Comparison of ENCODE assay signal across 8 cellular contexts in genomic region chr1:234065794-234066447, GRCh38.
DNase-seq lines count a peak whose midpoint lies in the region; ATAC-seq, FAIRE-seq and TF ChIP-seq lines count a peak whose summit lies in the region.

No MANE protein-coding gene starts in this region.

- no peak overlapping the region for H3K27ac Mint-ChIP-seq in activated CD8-positive, alpha-beta T cell treated with anti-CD3 and anti-CD28 coated beads, Interleukin-2, amount 10 ng/mL, durations not matched to agents 7 days and 5 days

- POLR2A ChIA-PET in activated CD8-positive, alpha-beta T cell treated with anti-CD3 and anti-CD28 coated beads, Interleukin-2, amount 10 ng/mL, durations not matched to agents 7 days and 5 days (lab: Charles Lee), result no interaction called here
- POLR2A ChIA-PET in H1 (lab: Charles Lee; ENCODE audit: partially characterized antibody), result no interaction called here

- H3K27ac ChIP-seq in H1 (ENCODE audit: low read depth, low read length), result no peak overlapping the region

- H3K9me3 ChIP-seq in H1 (ENCODE audit: insufficient read depth in 2 of 2, low read depth in 1 of 2, low read length in 1 of 2), result no peaks in the 10 kb centered on the region; a peak in 1 of 4 replicates

- TF ChIP-seq RAD21 in H1 (IDR thresholded peaks at IDR 0.05 in 1 of 2, conservative IDR thresholded peaks at IDR 0.05 in 1 of 2; ENCODE audit: low read depth in 2 of 2, low read length in 2 of 2), result peak; percentile 85 to 87

- H3K27me3 Mint-ChIP-seq in activated CD8-positive, alpha-beta T cell treated with anti-CD3 and anti-CD28 coated beads, Interleukin-2, amount 10 ng/mL, durations not matched to agents 7 days and 5 days (ENCODE audit: low read depth), result peaks cover 7% of the 10 kb centered on the region

- H4K20me1 ChIP-seq in H1 (replicated peaks in 1 of 2; ENCODE audit: control insufficient read depth in 1 of 2, insufficient read depth in 2 of 2, low read length in 2 of 2), result peaks cover 0 to 1% of the 10 kb centered on the region in 2 experiments

- H2BK15ac ChIP-seq in H1 (ENCODE audit: low read length), result no peak overlapping the region

- no peak overlapping the region for H3K4me3 Mint-ChIP-seq in activated CD8-positive, alpha-beta T cell treated with anti-CD3 and anti-CD28 coated beads, Interleukin-2, amount 10 ng/mL, durations not matched to agents 7 days and 5 days

- no peak overlapping the region for H3K4ac ChIP-seq in H1 (replicated peaks; ENCODE audit: insufficient read length, low read depth, low read length)

- no peak for FAIRE-seq in H1 (lab: Jason Lieb, UNC)

- H2AFZ ChIP-seq in H1 (ENCODE audit: low read length), result no peak overlapping the region

- H3K36me3 Mint-ChIP-seq in activated CD8-positive, alpha-beta T cell treated with anti-CD3 and anti-CD28 coated beads, Interleukin-2, amount 10 ng/mL, durations not matched to agents 7 days and 5 days (ENCODE audit: low read depth), result no peaks in the 10 kb centered on the region

- no peaks in the 10 kb centered on the region for H3K4me1 ChIP-seq in H1 (replicated peaks in 1 of 4; ENCODE audit: control insufficient read depth in 3 of 4, insufficient read depth in 4 of 4, low read length in 3 of 4)

- H3K79me2 ChIP-seq in H1 (ENCODE audit: control insufficient read depth in 1 of 2, insufficient read depth in 2 of 2, low read length in 2 of 2), result no peaks in the 10 kb centered on the region

- no peaks in the 10 kb centered on the region for H3K4me1 Mint-ChIP-seq in activated CD8-positive, alpha-beta T cell treated with anti-CD3 and anti-CD28 coated beads, Interleukin-2, amount 10 ng/mL, durations not matched to agents 7 days and 5 days (ENCODE audit: low read depth)

- H4K8ac ChIP-seq in H1 (ENCODE audit: extremely low read depth, insufficient read depth, low read length), result no peak overlapping the region

- H3K27me3 ChIP-seq in H1 (replicated peaks in 1 of 4; ENCODE audit: control insufficient read depth in 3 of 4, extremely low read depth in 1 of 4, insufficient read depth in 3 of 4, low read length in 3 of 4), result no peaks in the 10 kb centered on the region

- H2AK5ac ChIP-seq in H1 (ENCODE audit: low read depth, low read length), result no peak overlapping the region

- H3K36me3 ChIP-seq in H1 (ENCODE audit: control insufficient read depth in 2 of 4, insufficient read depth in 4 of 4, low read length in 3 of 4), result no peaks in the 10 kb centered on the region

- no peak for TF ChIP-seq EP300 in H1 (IDR thresholded peaks at IDR 0.05; ENCODE audit: borderline replicate concordance in 1 of 2, low read depth in 2 of 2, low read length in 2 of 2)

- H3K4me3 ChIP-seq in H1 (ENCODE audit: extremely low read depth in 1 of 4, insufficient read depth in 2 of 4, low read depth in 3 of 4, low read length in 4 of 4), result no peak overlapping the region

- H4K91ac ChIP-seq in H1 (replicated peaks; ENCODE audit: insufficient read length, low read length), result no peak overlapping the region

- no peak overlapping the region for H3K56ac ChIP-seq in H1 (replicated peaks; ENCODE audit: insufficient read length, low read depth, low read length)

- no peak overlapping the region for H3K9ac ChIP-seq in H1 (replicated peaks in 1 of 4; ENCODE audit: extremely low read depth in 1 of 4, low read depth in 3 of 4, low read length in 3 of 4)

- peak; percentile 79 to 81 (median 80) for TF ChIP-seq CTCF in H1 (IDR thresholded peaks at IDR 0.05; ENCODE audit: control extremely low read depth in 1 of 3, insufficient read depth in 1 of 3, low read depth in 1 of 3, low read length in 3 of 3)

- no peak overlapping the region for H2BK20ac ChIP-seq in H1 (ENCODE audit: low read length)

- no peak overlapping the region for H3K23ac ChIP-seq in H1 (ENCODE audit: insufficient read length)

- peak overlapping the region; percentile 45; the same call in 1 of the 2 replicates for H2BK12ac ChIP-seq in H1 (ENCODE audit: low read depth, low read length)

- H3K9me3 Mint-ChIP-seq in activated CD8-positive, alpha-beta T cell treated with anti-CD3 and anti-CD28 coated beads, Interleukin-2, amount 10 ng/mL, durations not matched to agents 7 days and 5 days (ENCODE audit: insufficient read depth), result no peaks in the 10 kb centered on the region

- H2BK5ac ChIP-seq in H1 (ENCODE audit: low read depth, low read length), result no peak overlapping the region

- ATAC-seq in HG03159 (IDR thresholded peaks at IDR 0.05; ENCODE audit: unreplicated experiment) (peak; percentile 67), HG03439 (IDR thresholded peaks at IDR 0.05; ENCODE audit: unreplicated experiment) (no peak)
- ATAC-seq in activated CD8-positive, alpha-beta T cell treated with anti-CD3 and anti-CD28 coated beads, Interleukin-2, amount 10 ng/mL, durations not matched to agents 7 days and 5 days, result peak; percentile 69

- CTCF ChIA-PET in activated CD8-positive, alpha-beta T cell treated with anti-CD3 and anti-CD28 coated beads, Interleukin-2, amount 10 ng/mL, durations not matched to agents 7 days and 5 days (lab: Charles Lee), result interaction anchor here (0.7 to 1.7 kb wide), 8 partner anchors 9 to 885 kb away, joined by 3 to 8 read pairs (median 4); no protein-coding TSS in a partner anchor
- CTCF ChIA-PET in H1 (lab: Charles Lee; ENCODE audit: partially characterized antibody), result interaction anchor here (0.6 to 4.9 kb wide), 23 partner anchors 9 to 707 kb away, joined by 3 to 51 read pairs (median 3); no protein-coding TSS in a partner anchor

- no peaks in the 10 kb centered on the region for H3K79me1 ChIP-seq in H1 (ENCODE audit: low read depth, low read length)

- TF ChIP-seq POLR2A in H1 (IDR thresholded peaks at IDR 0.05; ENCODE audit: control extremely low read depth in 1 of 2, low read depth in 2 of 2, low read length in 2 of 2), result no peak

- H3K14ac ChIP-seq in H1 (ENCODE audit: insufficient read length), result no peak overlapping the region

- WGBS in H1 (ENCODE audit: extremely low coverage in 1 of 2, insufficient coverage in 1 of 2, insufficient read length in 1 of 2, insufficient replicate concordance in 2 of 2, low coverage in 1 of 2, low lambda C conversion rate in 2 of 2, missing lambda C conversion rate in 1 of 2), 2 experiments, result 38% methylated on average over 17 of the region's 17 CpGs; no CpG with 5 or more reads in 1 of the 2 experiments

- no peak overlapping the region for H3K4me2 ChIP-seq in H1 (ENCODE audit: insufficient read depth in 1 of 2, low read depth in 2 of 2, low read length in 2 of 2)

- no peak overlapping the region for H2BK120ac ChIP-seq in H1 (replicated peaks; ENCODE audit: low read depth, low read length)

- peak; percentile 6 for DNase-seq in GM04503 (ENCODE audit: low read depth)
- DNase-seq in NCI-H748 (lab: John Stamatoyannopoulos, UW; ENCODE audit: unreplicated experiment), result peak; percentile 62
- DNase-seq in activated CD8-positive, alpha-beta T cell treated with anti-CD3 and anti-CD28 coated beads, Interleukin-2, amount 10 ng/mL, durations not matched to agents 7 days and 5 days, result peak; percentile 71
- peak; percentile 38 to 95 for DNase-seq in H1 (ENCODE audit: low read depth in 1 of 2, low spot score in 2 of 2)
- DNase-seq in mucosa of gallbladder (ENCODE audit: low spot score), result peak; percentile 74
- peak; percentile 6 to 17 for DNase-seq in stimulated activated CD8-positive, alpha-beta memory T cell treated with anti-CD3 and anti-CD28 coated beads, Interleukin-7, amount 100 ng/mL, for 48 hours (ENCODE audit: extremely low read depth in 1 of 2, low read depth in 1 of 2)

- H3K18ac ChIP-seq in H1 (ENCODE audit: extremely low read depth, low read length), result no peak overlapping the region

- H3K23me2 ChIP-seq in H1 (ENCODE audit: low read depth, low read length), result peaks cover 2% of the 10 kb centered on the region; the same call in 1 of the 2 replicates

- no peak overlapping the region for H4K5ac ChIP-seq in H1 (ENCODE audit: insufficient read length, low read depth, low read length)

TF ChIP-seq in H1, 55 proteins besides CTCF, POLR2A, EP300 and RAD21:
- TF ChIP-seq, protein P1, sequence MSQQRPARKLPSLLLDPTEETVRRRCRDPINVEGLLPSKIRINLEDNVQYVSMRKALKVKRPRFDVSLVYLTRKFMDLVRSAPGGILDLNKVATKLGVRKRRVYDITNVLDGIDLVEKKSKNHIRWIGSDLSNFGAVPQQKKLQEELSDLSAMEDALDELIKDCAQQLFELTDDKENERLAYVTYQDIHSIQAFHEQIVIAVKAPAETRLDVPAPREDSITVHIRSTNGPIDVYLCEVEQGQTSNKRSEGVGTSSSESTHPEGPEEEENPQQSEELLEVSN (IDR thresholded peaks at IDR 0.05), result no peak
- TF ChIP-seq JUND (IDR thresholded peaks at IDR 0.05; ENCODE audit: low read length) (no peak), CREB1 (IDR thresholded peaks at IDR 0.05) (peak; percentile 64; the same call in 1 of the 2 replicates), TAF1 (IDR thresholded peaks at IDR 0.05; ENCODE audit: low read depth, low read length) (no peak), TEAD4 (IDR thresholded peaks at IDR 0.05; ENCODE audit: low read depth, low read length) (0 out of 2 replicates have a peak, but pooled peaks have one; percentile 19)
TF ChIP-seq in H1: peak in this region for 2.

Comparison
In these comparisons a context has a peak if more than half of its experiments do, and no peak if none do; other contexts are left out.
1. DNase-seq: peak in every context shown above with its lines; median percentile 74 in mucosa of gallbladder; 71 in activated CD8-positive, alpha-beta T cell treated with anti-CD3 and anti-CD28 coated beads, Interleukin-2, amount 10 ng/mL, durations not matched to agents 7 days and 5 days; 66 in H1; 62 in NCI-H748; 12 in stimulated activated CD8-positive, alpha-beta memory T cell treated with anti-CD3 and anti-CD28 coated beads, Interleukin-7, amount 100 ng/mL, for 48 hours; 6 in GM04503.